In the genomic region with DNA sequence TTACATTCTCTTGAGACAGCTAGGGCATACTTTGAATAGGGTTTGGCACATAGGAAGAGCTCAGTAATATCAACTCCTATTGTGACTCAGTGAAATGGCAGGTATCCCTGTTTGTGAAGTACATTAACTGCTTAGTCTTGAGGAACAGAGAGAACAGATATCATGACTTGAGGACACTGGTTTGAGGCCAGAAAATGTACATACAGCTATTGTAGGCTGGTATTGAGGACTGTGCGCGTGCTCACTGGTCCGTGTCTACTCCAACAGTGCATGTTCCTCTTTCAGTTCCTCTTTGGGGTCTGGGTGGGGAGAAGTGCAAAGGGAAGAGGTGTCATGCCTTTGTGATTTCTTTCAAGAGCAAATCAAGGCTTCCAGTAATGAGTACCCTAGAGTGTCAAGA, we compare ENCODE assay signal across 9 cellular contexts. TPM values are rescaled to one million over a fixed set of nuclear protein-coding genes. Genes with fewer than 3 reads are reported as not detected.
DNase-seq lines count a peak whose midpoint lies in the region; ATAC-seq, FAIRE-seq and TF ChIP-seq lines count a peak whose summit lies in the region.
"Had no signal": no experiment of that assay in that cellular context is flagged by ENCODE, and none has a peak within 500 bp of the region (broad histone marks: within the 10 kb centered on the region; RNA-seq: fewer than 3 reads in every experiment).

No MANE protein-coding gene starts in this region.

- intact Hi-C loops in Caco-2 (cut with micrococcal nuclease; ENCODE audit: unreplicated experiment): no loop called here

- peak; percentile 22 for DNase-seq in activated naive CD8-positive, alpha-beta T cell treated with anti-CD3 and anti-CD28 coated beads, Interleukin-2, amount 50 U/mL, for 24 hours
- no peak for DNase-seq in activated naive CD8-positive, alpha-beta T cell treated with anti-CD3 and anti-CD28 coated beads for 36 hours
- peak; percentile 71 for DNase-seq in bronchial epithelial cell (ENCODE audit: low read depth)
- DNase-seq in stimulated activated naive B cell treated with anti-CD40 and anti-IgM and Interleukin-4, amounts not matched to agents 10 μg/mL and 1 μg/mL and 100 μg/mL, for 72 hours: peak; percentile 83
- no peak for DNase-seq in Caco-2
- no peak for DNase-seq in activated CD8-positive, alpha-beta memory T cell treated with anti-CD3 and anti-CD28 coated beads for 24 hours
- no peak for DNase-seq in HT-29 (ENCODE audit: low spot score)

- H3K36me3 ChIP-seq in bronchial epithelial cell (ENCODE audit: control insufficient read depth, insufficient read depth, low read length) (no peaks in the 10 kb centered on the region), Caco-2 (ENCODE audit: control insufficient read depth, insufficient read depth, low read length) (no peaks in the 10 kb centered on the region)

- H3K36me3 Mint-ChIP-seq in activated naive CD8-positive, alpha-beta T cell treated with anti-CD3 and anti-CD28 coated beads, Interleukin-2, amount 50 U/mL, for 24 hours (ENCODE audit: low read depth): no peaks in the 10 kb centered on the region
- H3K36me3 Mint-ChIP-seq in activated naive CD8-positive, alpha-beta T cell treated with anti-CD3 and anti-CD28 coated beads for 36 hours: no peaks in the 10 kb centered on the region
- H3K36me3 Mint-ChIP-seq in stimulated activated naive B cell treated with anti-CD40 and anti-IgM and Interleukin-4, amounts not matched to agents 10 μg/mL and 1 μg/mL and 100 μg/mL, for 72 hours: peaks cover 7 to 15% of the 10 kb centered on the region in 2 donors
- no peaks in the 10 kb centered on the region for H3K36me3 Mint-ChIP-seq in Caco-2 (ENCODE audit: insufficient read depth, unreplicated experiment)

- H3K27me3 Mint-ChIP-seq in activated naive CD8-positive, alpha-beta T cell treated with anti-CD3 and anti-CD28 coated beads, Interleukin-2, amount 50 U/mL, for 24 hours: peaks cover 2% of the 10 kb centered on the region
- peaks cover 6% of the 10 kb centered on the region for H3K27me3 Mint-ChIP-seq in activated naive CD8-positive, alpha-beta T cell treated with anti-CD3 and anti-CD28 coated beads for 36 hours
- H3K27me3 Mint-ChIP-seq in stimulated activated naive B cell treated with anti-CD40 and anti-IgM and Interleukin-4, amounts not matched to agents 10 μg/mL and 1 μg/mL and 100 μg/mL, for 72 hours: no peaks in the 10 kb centered on the region
- H3K27me3 Mint-ChIP-seq in Caco-2 (ENCODE audit: insufficient read depth, unreplicated experiment): peaks cover 3% of the 10 kb centered on the region

- no peak overlapping the region for H3K4me3 ChIP-seq in bronchial epithelial cell (ENCODE audit: low read depth, low read length)
- H3K4me3 ChIP-seq in Caco-2 (ENCODE audit: low read depth, low read length): no peak overlapping the region
- H3K4me3 ChIP-seq: A549 had no signal

- no peaks in the 10 kb centered on the region for H3K27me3 ChIP-seq in bronchial epithelial cell (ENCODE audit: control insufficient read depth, insufficient read depth, low read length)
- no peaks in the 10 kb centered on the region for H3K27me3 ChIP-seq in Caco-2 (replicated peaks; ENCODE audit: control insufficient read depth, insufficient read depth, low read length)

- CTCF ChIA-PET in Caco-2 (lab: Charles Lee): no interaction called here

- FAIRE-seq in bronchial epithelial cell (lab: Jason Lieb, UNC): no peak
- FAIRE-seq: A549 had no signal

- no peaks in the 10 kb centered on the region for H3K4me1 ChIP-seq in Caco-2
- H3K4me1 ChIP-seq: A549 had no signal

- no TSS peak for BruUV-seq in Caco-2 (replicated peaks; lab: Mats Ljungman, UMichigan)

- TF ChIP-seq CTCF in bronchial epithelial cell (IDR thresholded peaks at IDR 0.05; ENCODE audit: insufficient read depth, low read length, severe bottlenecking): no peak
- no peak for TF ChIP-seq CTCF in Caco-2 (IDR thresholded peaks at IDR 0.05; ENCODE audit: insufficient read depth in 1 of 2, low read depth in 1 of 2, low read length in 1 of 2, severe bottlenecking in 1 of 2, unreplicated experiment in 1 of 2)

- H3K27ac Mint-ChIP-seq in activated naive CD8-positive, alpha-beta T cell treated with anti-CD3 and anti-CD28 coated beads, Interleukin-2, amount 50 U/mL, for 24 hours: no peak overlapping the region
- no peak overlapping the region for H3K27ac Mint-ChIP-seq in activated naive CD8-positive, alpha-beta T cell treated with anti-CD3 and anti-CD28 coated beads for 36 hours
- peak overlapping the region; percentile 81 for H3K27ac Mint-ChIP-seq in stimulated activated naive B cell treated with anti-CD40 and anti-IgM and Interleukin-4, amounts not matched to agents 10 μg/mL and 1 μg/mL and 100 μg/mL, for 72 hours
- no peak overlapping the region for H3K27ac Mint-ChIP-seq in Caco-2 (ENCODE audit: unreplicated experiment)

- POLR2A ChIA-PET in Caco-2 (lab: Charles Lee): no interaction called here

- peak; percentile 61 for ATAC-seq in activated naive CD8-positive, alpha-beta T cell treated with anti-CD3 and anti-CD28 coated beads, Interleukin-2, amount 50 U/mL, for 24 hours
- peak; percentile 94 for ATAC-seq in HG03159 (IDR thresholded peaks at IDR 0.05; ENCODE audit: unreplicated experiment)
- peak; percentile 92 to 94 for ATAC-seq in stimulated activated naive B cell treated with anti-CD40 and anti-IgM and Interleukin-4, amounts not matched to agents 10 μg/mL and 1 μg/mL and 100 μg/mL, for 72 hours (replicated peaks)
- ATAC-seq: A549 had no signal

- no peaks in the 10 kb centered on the region; the same call in 1 of the 2 replicates for H3K9me3 ChIP-seq in Caco-2

- peaks cover 6% of the 10 kb centered on the region for H3K4me1 Mint-ChIP-seq in activated naive CD8-positive, alpha-beta T cell treated with anti-CD3 and anti-CD28 coated beads, Interleukin-2, amount 50 U/mL, for 24 hours
- no peaks in the 10 kb centered on the region for H3K4me1 Mint-ChIP-seq in activated naive CD8-positive, alpha-beta T cell treated with anti-CD3 and anti-CD28 coated beads for 36 hours
- peaks cover 40 to 52% of the 10 kb centered on the region in 2 donors for H3K4me1 Mint-ChIP-seq in stimulated activated naive B cell treated with anti-CD40 and anti-IgM and Interleukin-4, amounts not matched to agents 10 μg/mL and 1 μg/mL and 100 μg/mL, for 72 hours
- H3K4me1 Mint-ChIP-seq in Caco-2 (ENCODE audit: low read depth, unreplicated experiment): no peaks in the 10 kb centered on the region

- H3K4me3 Mint-ChIP-seq in activated naive CD8-positive, alpha-beta T cell treated with anti-CD3 and anti-CD28 coated beads, Interleukin-2, amount 50 U/mL, for 24 hours: no peak overlapping the region
- H3K4me3 Mint-ChIP-seq in activated naive CD8-positive, alpha-beta T cell treated with anti-CD3 and anti-CD28 coated beads for 36 hours: no peak overlapping the region
- peak overlapping the region in 1 of 2 donors; percentile 45 for H3K4me3 Mint-ChIP-seq in stimulated activated naive B cell treated with anti-CD40 and anti-IgM and Interleukin-4, amounts not matched to agents 10 μg/mL and 1 μg/mL and 100 μg/mL, for 72 hours
- H3K4me3 Mint-ChIP-seq in Caco-2 (ENCODE audit: unreplicated experiment): no peak overlapping the region

- H3K9me3 Mint-ChIP-seq in activated naive CD8-positive, alpha-beta T cell treated with anti-CD3 and anti-CD28 coated beads, Interleukin-2, amount 50 U/mL, for 24 hours: peaks cover 11% of the 10 kb centered on the region
- H3K9me3 Mint-ChIP-seq in activated naive CD8-positive, alpha-beta T cell treated with anti-CD3 and anti-CD28 coated beads for 36 hours: peaks cover 5% of the 10 kb centered on the region
- H3K9me3 Mint-ChIP-seq in stimulated activated naive B cell treated with anti-CD40 and anti-IgM and Interleukin-4, amounts not matched to agents 10 μg/mL and 1 μg/mL and 100 μg/mL, for 72 hours: peaks cover 0 to 2% of the 10 kb centered on the region in 2 donors
- peaks cover 9% of the 10 kb centered on the region for H3K9me3 Mint-ChIP-seq in Caco-2 (ENCODE audit: unreplicated experiment)

RNA-seq across cellular contexts. Expression of a gene that starts 34.6 kb away (rescaled TPM):
- total RNA-seq in activated naive CD8-positive, alpha-beta T cell treated with anti-CD3 and anti-CD28 coated beads for 36 hours: under 1 TPM; 0.04 to 0.06 TPM
- total RNA-seq in bronchial epithelial cell: 17.1 and 22.4 TPM in 2 replicates
- 12.5 and 13.6 TPM in 2 replicates for total RNA-seq in Caco-2 (2022)
- 8.4 and 9.0 TPM in 2 replicates for total RNA-seq in HT-29 (2014; rRNA removed; shearing (Covaris generic))

Comparison
In these comparisons a context has a peak if more than half of its experiments do, and no peak if none do; other contexts are left out.
1. DNase-seq: peak in activated naive CD8-positive, alpha-beta T cell treated with anti-CD3 and anti-CD28 coated beads, Interleukin-2, amount 50 U/mL, for 24 hours (single experiment), bronchial epithelial cell (single experiment) and stimulated activated naive B cell treated with anti-CD40 and anti-IgM and Interleukin-4, amounts not matched to agents 10 μg/mL and 1 μg/mL and 100 μg/mL, for 72 hours (single experiment); none in activated naive CD8-positive, alpha-beta T cell treated with anti-CD3 and anti-CD28 coated beads for 36 hours (single experiment), Caco-2 (0 of 2), activated CD8-positive, alpha-beta memory T cell treated with anti-CD3 and anti-CD28 coated beads for 24 hours (single experiment) and HT-29 (single experiment).
2. Peak in every context shown above with its lines, with median percentiles within 50 percentile points of each other: ATAC-seq.